24 cellular contexts compared by ENCODE assay signal in the genomic region with DNA sequence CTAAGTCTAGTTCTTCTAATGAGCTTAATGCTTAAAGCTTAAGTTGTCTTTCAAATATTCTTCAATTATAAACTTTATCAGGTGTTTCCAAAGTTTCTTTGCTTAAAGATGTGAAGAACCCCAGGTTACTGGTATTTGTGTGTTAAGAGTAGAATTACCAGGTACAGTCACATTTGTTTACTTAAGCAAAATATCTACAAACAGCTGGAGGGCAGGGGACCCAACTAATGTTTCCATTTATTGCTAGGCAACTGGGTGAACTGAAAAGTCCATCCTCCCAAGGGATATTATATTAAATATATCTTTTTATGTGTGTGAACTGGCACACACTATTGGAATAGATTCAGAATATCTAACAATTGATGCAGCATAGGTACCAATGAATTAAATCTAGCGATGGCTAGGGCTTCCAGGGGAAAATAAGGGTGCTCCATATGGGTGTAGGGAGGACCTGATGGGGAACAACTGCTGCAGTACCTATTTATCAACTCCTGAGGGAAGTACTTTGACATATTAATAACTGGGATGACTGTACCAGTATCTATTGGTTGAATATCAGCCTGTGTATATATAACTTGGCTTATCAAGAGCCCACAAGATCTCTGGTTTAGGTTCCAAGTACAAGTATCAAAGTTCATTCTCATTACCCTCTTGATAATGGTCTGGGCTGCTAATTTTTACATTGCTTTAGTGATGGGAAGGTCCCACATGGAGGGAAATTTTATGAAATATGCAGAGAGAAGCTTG. TPM values are rescaled to one million over a fixed set of nuclear protein-coding genes. Genes with fewer than 3 reads are reported as not detected.
DNase-seq lines count a peak whose midpoint lies in the region; ATAC-seq and TF ChIP-seq lines count a peak whose summit lies in the region.
"Had no signal": no experiment of that assay in that cellular context is flagged by ENCODE, and none has a peak within 500 bp of the region (broad histone marks: within the 10 kb centered on the region; RNA-seq: fewer than 3 reads in every experiment).

No MANE protein-coding gene starts in this region.

- H2BK12ac ChIP-seq in mesenchymal stem cell (ENCODE audit: low read length in 2 of 2) = no peak overlapping the region

- H3K4me1 Mint-ChIP-seq in naive thymus-derived CD8-positive, alpha-beta T cell = peaks cover 0 to 7% (median 2%) of the 10 kb centered on the region in 4 donors

- H3K18ac ChIP-seq in mesenchymal stem cell (ENCODE audit: low read depth in 1 of 2, low read length in 2 of 2) = no peak overlapping the region

- H3K9me3 ChIP-seq in RWPE2 (ENCODE audit: severe bottlenecking) (no peaks in the 10 kb centered on the region), mesenchymal stem cell (ENCODE audit: control insufficient read depth, low read length) (no peaks in the 10 kb centered on the region)
- H3K9me3 ChIP-seq: body of pancreas, HAP-1 had no signal

- peak overlapping the region; percentile 8 for H2BK120ac ChIP-seq in mesenchymal stem cell (ENCODE audit: low read depth, low read length)

- H3K23ac ChIP-seq in mesenchymal stem cell (ENCODE audit: low read length in 2 of 2) = no peak overlapping the region

- no peak overlapping the region for H2AK5ac ChIP-seq in mesenchymal stem cell (ENCODE audit: low read length, severe bottlenecking)

- H3K27ac Mint-ChIP-seq in naive thymus-derived CD8-positive, alpha-beta T cell = no peak overlapping the region
- H3K27ac Mint-ChIP-seq: activated B cell treated with CpG ODN at 0.5 μM for 24 hours; activated naive CD8-positive, alpha-beta T cell had no signal

- H2BK5ac ChIP-seq in mesenchymal stem cell (ENCODE audit: low read depth, low read length, poor library complexity, severe bottlenecking) = no peak overlapping the region

- no peak for TF ChIP-seq CTCF in RWPE2 (IDR thresholded peaks at IDR 0.05; ENCODE audit: poor library complexity, severe bottlenecking)

- DNase-seq in COLO668 (lab: John Stamatoyannopoulos, UW; ENCODE audit: unreplicated experiment) (peak; percentile 61), NCI-H146 treated with DMSO at 0.1 percent for 48 hours (lab: John Stamatoyannopoulos, UW; ENCODE audit: unreplicated experiment) (peak; percentile 35), RWPE2 (ENCODE audit: low spot score) (no peak), mesenchymal stem cell (no peak), C1 segment of cervical spinal cord (lab: John Stamatoyannopoulos, UW) (no peak)
- no peak for DNase-seq in naive thymus-derived CD8-positive, alpha-beta T cell
- DNase-seq: activated B cell treated with CpG ODN at 0.5 μM for 24 hours; activated T-cell treated with anti-CD3 and anti-CD28 coated beads, Interleukin-2, amount 50 U/mL, for 48 hours; NCI-H2227 treated with DMSO at 0.1 percent for 48 hours; SIG-M5; stimulated activated naive CD8-positive, alpha-beta T cell treated with anti-CD3 and anti-CD28 coated beads, Interleukin-15, Interleukin-2, amounts not matched to agents 100 U/mL and 50 U/mL, for 24 hours had no signal

- POLR2A ChIA-PET in naive thymus-derived CD8-positive, alpha-beta T cell (lab: Charles Lee) = no interaction called here

- no peaks in the 10 kb centered on the region for H3K79me1 ChIP-seq in mesenchymal stem cell (replicated peaks; ENCODE audit: low read length, poor library complexity, severe bottlenecking)

- H2BK15ac ChIP-seq in mesenchymal stem cell (ENCODE audit: low read depth, poor library complexity, severe bottlenecking) = no peak overlapping the region

- ATAC-seq in RWPE2 (ENCODE audit: low read depth) (peak; percentile 62; the same call in 1 of the 3 replicates), HG02763 (IDR thresholded peaks at IDR 0.05; ENCODE audit: unreplicated experiment) (no peak), GM21737 (IDR thresholded peaks at IDR 0.05; ENCODE audit: unreplicated experiment) (no peak)
- no peak for ATAC-seq in naive thymus-derived CD8-positive, alpha-beta T cell
- ATAC-seq: stimulated activated naive CD8-positive, alpha-beta T cell treated with anti-CD3 and anti-CD28 coated beads, Interleukin-15, Interleukin-2, amounts not matched to agents 100 U/mL and 50 U/mL, for 24 hours had no signal

- no peak overlapping the region for H3K4me3 ChIP-seq in RWPE2 (ENCODE audit: severe bottlenecking)
- no peak overlapping the region for H3K4me3 ChIP-seq in mesenchymal stem cell (ENCODE audit: insufficient read depth in 1 of 2, low read depth in 1 of 2, low read length in 2 of 2)
- H3K4me3 ChIP-seq: body of pancreas, HAP-1, tibial nerve had no signal

- H4K8ac ChIP-seq in mesenchymal stem cell (ENCODE audit: low read length) = no peak overlapping the region

- no peak overlapping the region for H2AFZ ChIP-seq in mesenchymal stem cell (ENCODE audit: low read depth, low read length)

- H3K27me3 ChIP-seq in RWPE2 (ENCODE audit: insufficient read depth, poor library complexity, severe bottlenecking) = no peaks in the 10 kb centered on the region
- H3K27me3 ChIP-seq in mesenchymal stem cell (ENCODE audit: control insufficient read depth in 1 of 2, insufficient read depth in 1 of 2, low read length in 2 of 2) = no peaks in the 10 kb centered on the region
- H3K27me3 ChIP-seq: body of pancreas, tibial nerve had no signal

- 89% methylated on average over 1 of the region's 1 CpG for WGBS in mesenchymal stem cell

- no peaks in the 10 kb centered on the region for H3K36me3 ChIP-seq in RWPE2 (ENCODE audit: low read depth)
- H3K36me3 ChIP-seq in mesenchymal stem cell (ENCODE audit: control insufficient read depth in 1 of 2, insufficient read depth in 2 of 2, low read depth in 1 of 2, low read length in 2 of 2) = no peaks in the 10 kb centered on the region
- H3K36me3 ChIP-seq: HAP-1, tibial nerve had no signal

- H4K91ac ChIP-seq in mesenchymal stem cell (ENCODE audit: low read length) = no peak overlapping the region

- no peak overlapping the region for H3K4me2 ChIP-seq in mesenchymal stem cell (ENCODE audit: low read length, poor library complexity, severe bottlenecking)

- H3K9ac ChIP-seq in mesenchymal stem cell (ENCODE audit: low read length) = no peak overlapping the region

- H3K27ac ChIP-seq in RWPE2 (ENCODE audit: poor library complexity, severe bottlenecking) = no peak overlapping the region
- H3K27ac ChIP-seq in mesenchymal stem cell (ENCODE audit: low read length, poor library complexity, severe bottlenecking) = no peak overlapping the region
- H3K27ac ChIP-seq: body of pancreas, tibial nerve had no signal

- H3K4me1 ChIP-seq in RWPE2 (ENCODE audit: insufficient read depth, poor library complexity, severe bottlenecking) = peaks cover 13% of the 10 kb centered on the region
- H3K4me1 ChIP-seq in mesenchymal stem cell (ENCODE audit: control insufficient read depth, insufficient read depth, low read depth, low read length) = no peaks in the 10 kb centered on the region
- H3K4me1 ChIP-seq: HAP-1 had no signal

- peaks cover 0 to 2% (median 0%) of the 10 kb centered on the region in 5 donors for H3K27me3 Mint-ChIP-seq in naive thymus-derived CD8-positive, alpha-beta T cell
- H3K27me3 Mint-ChIP-seq: activated B cell treated with CpG ODN at 0.5 μM for 24 hours; activated naive CD8-positive, alpha-beta T cell had no signal

- H3K14ac ChIP-seq in mesenchymal stem cell (ENCODE audit: low read length in 2 of 2) = no peak overlapping the region

- no peaks in the 10 kb centered on the region for H3K9me3 Mint-ChIP-seq in naive thymus-derived CD8-positive, alpha-beta T cell
- H3K9me3 Mint-ChIP-seq: activated B cell treated with CpG ODN at 0.5 μM for 24 hours; CD4-positive, alpha-beta memory T cell had no signal

- H3K4ac ChIP-seq in mesenchymal stem cell (ENCODE audit: low read depth in 1 of 2, low read length in 2 of 2) = no peak overlapping the region

- H3K4me3 Mint-ChIP-seq in naive thymus-derived CD8-positive, alpha-beta T cell = no peak overlapping the region
- H3K4me3 Mint-ChIP-seq: activated B cell treated with CpG ODN at 0.5 μM for 24 hours; activated naive CD8-positive, alpha-beta T cell had no signal

- H3K36me3 Mint-ChIP-seq in naive thymus-derived CD8-positive, alpha-beta T cell = no peaks in the 10 kb centered on the region
- H3K36me3 Mint-ChIP-seq: activated naive CD8-positive, alpha-beta T cell; CD4-positive, alpha-beta memory T cell had no signal

RNA-seq across cellular contexts. Expression of a gene that starts 10.3 kb away (rescaled TPM):
- not detected for polyA plus RNA-seq in mesenchymal stem cell (2013, experiment 1 of 2)
- polyA plus RNA-seq in mesenchymal stem cell (2013, experiment 2 of 2) = not detected
- not detected for total RNA-seq in naive thymus-derived CD8-positive, alpha-beta T cell
- polyA plus RNA-seq in naive thymus-derived CD8-positive, alpha-beta T cell = not detected
- total RNA-seq: activated B cell treated with CpG ODN at 0.5 μM for 24 hours; CD4-positive, alpha-beta memory T cell; endothelial cell of umbilical vein; frontal cortex; IMR-90; sciatic nerve; T-helper 1 cell treated with Interleukin-12 subunit alpha and Interleukin-12 subunit beta and Interleukin-4 antibody, amounts not matched to agents 30 ng/mL and 1 ng/mL, for 36 hours; tibial nerve had no signal
- polyA plus RNA-seq: AG04450; CD4-positive, alpha-beta memory T cell; endothelial cell of umbilical vein; IMR-90 had no signal

Comparison
In these comparisons a context has a peak if more than half of its experiments do, and no peak if none do; other contexts are left out.
1. DNase-seq: peak in COLO668 (single experiment) and NCI-H146 treated with DMSO at 0.1 percent for 48 hours (single experiment); none in RWPE2 (single experiment), mesenchymal stem cell (single experiment), C1 segment of cervical spinal cord (0 of 14) and naive thymus-derived CD8-positive, alpha-beta T cell (0 of 10).